Comparison of ENCODE assay signal across 7 cellular contexts in the genomic region with DNA sequence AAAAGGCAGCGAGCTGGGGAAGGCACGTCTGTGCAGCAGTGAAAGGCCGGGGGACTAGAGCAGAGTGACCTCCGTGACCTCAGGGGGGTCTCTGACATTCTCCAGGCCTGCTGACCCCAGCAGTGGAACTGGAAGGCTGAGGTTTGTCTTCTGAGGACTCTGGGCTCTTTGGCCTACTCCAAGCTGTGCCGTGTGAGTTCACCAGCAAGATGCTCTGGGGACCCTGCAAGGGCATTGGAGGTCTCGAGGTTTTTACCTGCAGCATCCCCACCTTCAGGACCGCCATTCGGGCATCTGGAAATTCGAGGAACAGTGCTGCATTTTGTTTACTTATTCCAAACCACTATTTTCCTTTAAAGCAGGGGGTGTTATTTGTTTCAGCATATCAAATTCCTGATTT.
"Had no signal": no experiment of that assay in that cellular context is flagged by ENCODE, and none has a peak within 500 bp of the region (broad histone marks: within the 10 kb centered on the region; RNA-seq: fewer than 3 reads in every experiment).

No MANE protein-coding gene starts in this region.

- H3K9me3 Mint-ChIP-seq: GM23338 had no signal

- H3K4me3 ChIP-seq: GM23338 had no signal

- H3K4me1 Mint-ChIP-seq: GM23338, H9 had no signal

- H3K27ac ChIP-seq: HL-60 had no signal

- H3K27ac Mint-ChIP-seq: GM23338, H9 had no signal

- DNase-seq: H9, HCEC 1CT, KBM-7 had no signal

- H3K4me3 Mint-ChIP-seq: GM23338, H9, IgD-negative memory B cell had no signal

- ATAC-seq: GM23338, HepG2 had no signal

- H3K4me2 ChIP-seq: GM23338 had no signal

- H3K36me3 Mint-ChIP-seq: IgD-negative memory B cell had no signal
